Comparison of ENCODE assay signal across 5 cellular contexts in the genomic region with DNA sequence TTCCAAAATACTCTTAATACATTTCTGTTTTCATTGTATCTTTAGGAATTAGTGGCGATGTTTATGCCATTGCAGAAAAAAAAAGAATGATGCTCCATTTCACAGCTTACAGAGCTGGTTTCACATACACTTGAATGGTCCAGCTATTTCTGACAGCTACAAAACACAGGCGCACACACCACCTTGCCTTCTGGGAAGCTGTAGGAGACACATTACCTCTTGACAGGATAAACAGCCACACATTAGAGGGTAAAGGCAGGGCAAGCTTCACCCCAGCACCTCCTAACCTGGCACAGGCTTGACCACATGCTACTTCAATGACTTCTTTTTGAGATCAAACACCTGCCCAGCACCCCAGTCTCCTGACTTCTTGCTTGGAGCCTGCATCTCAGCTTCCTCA.
DNase-seq lines count a peak whose midpoint lies in the region; ATAC-seq, FAIRE-seq and TF ChIP-seq lines count a peak whose summit lies in the region.
"Not testable (repeated sequence)": the region's sequence is repeated elsewhere in the genome, so short reads cannot be mapped to it uniquely, and the experiment has no call there.

No MANE protein-coding gene starts in this region.

- H3K4me1 Mint-ChIP-seq in activated CD4-positive, alpha-beta T cell treated with anti-CD3 and anti-CD28 coated beads, Interleukin-2, amount 10 ng/mL, durations not matched to agents 24 days and 14 days = not testable (repeated sequence)

- peak; percentile 49 for ATAC-seq in Right ventricle myocardium superior (ENCODE audit: poor library complexity)
- ATAC-seq in heart right ventricle = peak in 7 of 8 donors; percentile 20 to 66 (median 48)

- not testable (repeated sequence) for H3K9me3 ChIP-seq in endothelial cell of umbilical vein (replicated peaks; ENCODE audit: control insufficient read depth, insufficient read depth, low read length); heart right ventricle

- H3K36me3 Mint-ChIP-seq in activated CD4-positive, alpha-beta T cell treated with anti-CD3 and anti-CD28 coated beads, Interleukin-2, amount 10 ng/mL, durations not matched to agents 24 days and 14 days (ENCODE audit: low read depth) = not testable (repeated sequence)

- not testable (repeated sequence) for H3K9ac ChIP-seq in endothelial cell of umbilical vein (replicated peaks; ENCODE audit: extremely low read depth, insufficient read depth, low read length)

- H3K4me3 ChIP-seq in endothelial cell of umbilical vein (replicated peaks in 1 of 3; ENCODE audit: insufficient read depth in 1 of 3, low read depth in 1 of 3, low read length in 3 of 3); heart right ventricle: not testable (repeated sequence)

- FAIRE-seq in endothelial cell of umbilical vein (lab: Jason Lieb, UNC) = not testable (repeated sequence)
- peak; percentile 42 for FAIRE-seq in urothelium cell line (lab: Jason Lieb, UNC)

- not testable (repeated sequence) for H4K20me1 ChIP-seq in endothelial cell of umbilical vein (replicated peaks; ENCODE audit: control insufficient read depth, extremely low read depth, insufficient read depth, low read length)

- H3K27ac Mint-ChIP-seq in activated CD4-positive, alpha-beta T cell treated with anti-CD3 and anti-CD28 coated beads, Interleukin-2, amount 10 ng/mL, durations not matched to agents 24 days and 14 days = not testable (repeated sequence)

- WGBS in heart right ventricle, 2 donors = 42 to 56% methylated on average over 1 of the region's 2 CpGs

- H3K4me3 Mint-ChIP-seq in activated CD4-positive, alpha-beta T cell treated with anti-CD3 and anti-CD28 coated beads, Interleukin-2, amount 10 ng/mL, durations not matched to agents 24 days and 14 days = not testable (repeated sequence)

- TSS peak; percentile 61 for BruUV-seq in endothelial cell of umbilical vein (replicated peaks; lab: Mats Ljungman, UMichigan)

- not testable (repeated sequence) for H3K36me3 ChIP-seq in endothelial cell of umbilical vein (ENCODE audit: control insufficient read depth in 2 of 2, extremely low read depth in 1 of 2, insufficient read depth in 2 of 2, low read length in 2 of 2); heart right ventricle

- H3K27me3 Mint-ChIP-seq in activated CD4-positive, alpha-beta T cell treated with anti-CD3 and anti-CD28 coated beads, Interleukin-2, amount 10 ng/mL, durations not matched to agents 24 days and 14 days = not testable (repeated sequence)

- intact Hi-C loops in activated CD4-positive, alpha-beta T cell treated with anti-CD3 and anti-CD28 coated beads, Interleukin-2, amount 10 ng/mL, durations not matched to agents 24 days and 14 days (cut with micrococcal nuclease); endothelial cell of umbilical vein (cut with micrococcal nuclease); Right ventricle myocardium superior (cut with DNase I); heart right ventricle (cut with DNase I): not testable (repeated sequence)

- not testable (repeated sequence) for TF ChIP-seq POLR2A in endothelial cell of umbilical vein (IDR thresholded peaks at IDR 0.05; ENCODE audit: low read depth, low read length)

- H3K27ac ChIP-seq in endothelial cell of umbilical vein (ENCODE audit: insufficient read depth, low read depth, low read length) = not testable (repeated sequence)
- peak overlapping the region in 4 of 10 donors; percentile 22 to 70 (median 56) for H3K27ac ChIP-seq in heart right ventricle

- TF ChIP-seq CTCF in endothelial cell of umbilical vein (IDR thresholded peaks at IDR 0.05; ENCODE audit: extremely low read depth in 1 of 2, insufficient read depth in 1 of 2, low read depth in 1 of 2, low read length in 2 of 2); heart right ventricle (IDR thresholded peaks at IDR 0.05): not testable (repeated sequence)

- CTCF ChIA-PET in endothelial cell of umbilical vein (lab: Charles Lee) = not testable (repeated sequence)

- not testable (repeated sequence) for H3K9me3 Mint-ChIP-seq in activated CD4-positive, alpha-beta T cell treated with anti-CD3 and anti-CD28 coated beads, Interleukin-2, amount 10 ng/mL, durations not matched to agents 24 days and 14 days

- H3K4me1 ChIP-seq in endothelial cell of umbilical vein (ENCODE audit: control insufficient read depth, extremely low read depth, insufficient read depth, low read length) = not testable (repeated sequence)
- H3K4me1 ChIP-seq in heart right ventricle = peaks cover 0 to 17% (median 0%) of the 10 kb centered on the region in 9 donors

- POLR2A ChIA-PET in endothelial cell of umbilical vein (lab: Charles Lee) = not testable (repeated sequence)

- H3K9me1 ChIP-seq in endothelial cell of umbilical vein (replicated peaks; ENCODE audit: control insufficient read depth, extremely low read depth, insufficient read depth, low read length) = not testable (repeated sequence)

- H2AFZ ChIP-seq in endothelial cell of umbilical vein (ENCODE audit: low read depth, low read length) = not testable (repeated sequence)

- not testable (repeated sequence) for H3K79me2 ChIP-seq in endothelial cell of umbilical vein (ENCODE audit: control insufficient read depth, insufficient read depth, low read length)

- dilution Hi-C loops in endothelial cell of umbilical vein (cut with MboI; ENCODE audit: extremely low pct_ligation_motif_present, low sequenced_read_pairs) = not testable (repeated sequence)

- DNase-seq in activated CD4-positive, alpha-beta T cell treated with anti-CD3 and anti-CD28 coated beads, Interleukin-2, amount 10 ng/mL, durations not matched to agents 24 days and 14 days = peak; percentile 30
- DNase-seq in endothelial cell of umbilical vein (ENCODE audit: low read depth, low spot score) = peak; percentile 24
- not testable (repeated sequence) for DNase-seq in Right ventricle myocardium superior; heart right ventricle; urothelium cell line (ENCODE audit: low spot score)

- not testable (repeated sequence) for H3K4me2 ChIP-seq in endothelial cell of umbilical vein (ENCODE audit: insufficient read depth, low read length)

- not testable (repeated sequence) for H3K27me3 ChIP-seq in endothelial cell of umbilical vein (ENCODE audit: control insufficient read depth in 2 of 2, insufficient read depth in 2 of 2, low read length in 2 of 2); heart right ventricle
